Comparison of ENCODE assay signal across 1 cellular context in genomic region chr16:30083216-30084055, GRCh38.
TF ChIP-seq lines count a peak whose summit lies in the region.

No MANE protein-coding gene starts in this region.

TF ChIP-seq in GM12878, 131 proteins besides CTCF, POLR2A, EP300 and RAD21:
- TF ChIP-seq RFX5 (IDR thresholded peaks at IDR 0.05; ENCODE audit: low read depth, low read length): no peak
- TF ChIP-seq NFYA (IDR thresholded peaks at IDR 0.05; ENCODE audit: borderline replicate concordance, low read depth, low read length): no peak
- TF ChIP-seq SPI1 (IDR thresholded peaks at IDR 0.05; ENCODE audit: borderline replicate concordance, insufficient read depth, low read depth, low read length): no peak
- TF ChIP-seq RBBP5 (conservative IDR thresholded peaks at IDR 0.05): no peak
- no peak for TF ChIP-seq PKNOX1 (IDR thresholded peaks at IDR 0.05)
- TF ChIP-seq CHD4 (IDR thresholded peaks at IDR 0.05): no peak
- TF ChIP-seq TCF7 (IDR thresholded peaks at IDR 0.05; ENCODE audit: borderline replicate concordance): no peak
- no peak for TF ChIP-seq E4F1 (IDR thresholded peaks at IDR 0.05; ENCODE audit: borderline replicate concordance, partially characterized antibody)
- no peak for TF ChIP-seq RB1 (IDR thresholded peaks at IDR 0.05; ENCODE audit: borderline replicate concordance)
- TF ChIP-seq CBX3 (IDR thresholded peaks at IDR 0.05; ENCODE audit: borderline replicate concordance, low read depth): no peak
- no peak for TF ChIP-seq FOXM1 (IDR thresholded peaks at IDR 0.05; ENCODE audit: low read depth, low read length)
- no peak for TF ChIP-seq ZBTB33 (IDR thresholded peaks at IDR 0.05)
- no peak for TF ChIP-seq WRNIP1 (IDR thresholded peaks at IDR 0.05; ENCODE audit: borderline replicate concordance, low read depth, low read length)
- no peak for TF ChIP-seq MLLT1 (IDR thresholded peaks at IDR 0.05)
- TF ChIP-seq NR2C2 (IDR thresholded peaks at IDR 0.05; ENCODE audit: borderline replicate concordance, control insufficient read depth, insufficient read length, low read depth): no peak
- no peak for TF ChIP-seq ZSCAN29 (IDR thresholded peaks at IDR 0.05)
